In the genomic region with DNA sequence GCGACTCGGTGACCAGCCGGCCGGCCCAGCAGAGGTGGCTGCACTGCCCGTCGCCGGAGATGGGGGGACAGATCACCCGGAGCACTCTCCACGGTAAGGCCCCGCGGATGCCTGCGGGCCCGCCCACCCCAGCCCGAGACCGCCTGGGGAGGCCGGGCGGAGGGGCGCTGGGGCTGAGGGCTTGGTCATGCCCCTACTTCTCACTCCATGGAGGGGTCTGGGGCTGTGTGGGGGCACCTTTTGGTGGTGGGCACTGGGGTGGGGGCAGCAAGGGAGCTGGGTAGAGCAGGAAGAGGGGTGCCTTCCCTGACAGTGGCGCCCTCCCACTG, we compare ENCODE assay signal across 1 cellular context.
TF ChIP-seq lines count a peak whose summit lies in the region.

No MANE protein-coding gene starts in this region.

TF ChIP-seq in SK-N-SH treated with all-trans-retinoic acid at 6 μM for 48 hours, 23 proteins besides CTCF, POLR2A, EP300 and RAD21 (continued from another document):
- TF ChIP-seq, protein P1, sequence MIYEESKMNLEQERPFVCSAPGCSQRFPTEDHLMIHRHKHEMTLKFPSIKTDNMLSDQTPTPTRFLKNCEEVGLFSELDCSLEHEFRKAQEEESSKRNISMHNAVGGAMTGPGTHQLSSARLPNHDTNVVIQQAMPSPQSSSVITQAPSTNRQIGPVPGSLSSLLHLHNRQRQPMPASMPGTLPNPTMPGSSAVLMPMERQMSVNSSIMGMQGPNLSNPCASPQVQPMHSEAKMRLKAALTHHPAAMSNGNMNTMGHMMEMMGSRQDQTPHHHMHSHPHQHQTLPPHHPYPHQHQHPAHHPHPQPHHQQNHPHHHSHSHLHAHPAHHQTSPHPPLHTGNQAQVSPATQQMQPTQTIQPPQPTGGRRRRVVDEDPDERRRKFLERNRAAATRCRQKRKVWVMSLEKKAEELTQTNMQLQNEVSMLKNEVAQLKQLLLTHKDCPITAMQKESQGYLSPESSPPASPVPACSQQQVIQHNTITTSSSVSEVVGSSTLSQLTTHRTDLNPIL (CRISPR knock-in tag; IDR thresholded peaks at IDR 0.05; ENCODE audit: low read depth), result no peak
- TF ChIP-seq ZNF8 (CRISPR knock-in tag; IDR thresholded peaks at IDR 0.05) (no peak), PPARA (CRISPR knock-in tag; IDR thresholded peaks at IDR 0.05; ENCODE audit: borderline replicate concordance) (no peak), ISL1 (CRISPR knock-in tag; IDR thresholded peaks at IDR 0.05) (no peak)
